ENCODE assay signal across 28 cellular contexts in genomic region chr11:60125962-60126585, GRCh38. TPM values are rescaled to one million over a fixed set of nuclear protein-coding genes. Genes with fewer than 3 reads are reported as not detected.
DNase-seq lines count a peak whose midpoint lies in the region; ATAC-seq, FAIRE-seq and TF ChIP-seq lines count a peak whose summit lies in the region.
"Had no signal": no experiment of that assay in that cellular context is flagged by ENCODE, and none has a peak within 500 bp of the region (broad histone marks: within the 10 kb centered on the region; RNA-seq: fewer than 3 reads in every experiment).

No MANE protein-coding gene starts in this region.

- DNase-seq in ELR (ENCODE audit: low read depth) (peak; percentile 79), PC-3 (peak; percentile 98), endothelial cell of umbilical vein (ENCODE audit: low read depth, low spot score) (peak; percentile 36), mucosa of descending colon (no peak), COR-L47 (lab: John Stamatoyannopoulos, UW) (no peak)
- DNase-seq: activated CD4-positive, alpha-beta T cell treated with anti-CD3 and anti-CD28 coated beads, Interleukin-2, amount 50 U/mL, for 48 hours; activated naive CD4-positive, alpha-beta T cell treated with anti-CD3 and anti-CD28 coated beads, Interleukin-2, amount 50 U/mL, for 16 hours; amniotic stem cell; effector CD4-positive, alpha-beta T cell; foreskin fibroblast; GDM1; H7; KG1; left ventricle myocardium inferior; naive B cell; NCI-H1436; psoas muscle; SHP77 treated with DMSO at 0.1 percent for 48 hours; stimulated activated CD4-positive, alpha-beta T cell treated with anti-CD3 and anti-CD28 coated beads, Interleukin-15, amount 100 ng/mL, for 24 hours; stimulated activated naive CD4-positive, alpha-beta T cell; uterus had no signal

- no peak for FAIRE-seq in endothelial cell of umbilical vein (lab: Jason Lieb, UNC)
- FAIRE-seq: GM19239 had no signal

- no peaks in the 10 kb centered on the region for H3K79me2 ChIP-seq in PC-3 (ENCODE audit: low read length)
- no peaks in the 10 kb centered on the region for H3K79me2 ChIP-seq in endothelial cell of umbilical vein (ENCODE audit: control insufficient read depth, insufficient read depth, low read length)

- H3K9me1 ChIP-seq in endothelial cell of umbilical vein (replicated peaks; ENCODE audit: control insufficient read depth, extremely low read depth, insufficient read depth, low read length): no peaks in the 10 kb centered on the region

- H4K20me1 ChIP-seq in PC-3 (ENCODE audit: low read length) (no peaks in the 10 kb centered on the region), endothelial cell of umbilical vein (replicated peaks; ENCODE audit: control insufficient read depth, extremely low read depth, insufficient read depth, low read length) (no peaks in the 10 kb centered on the region)

- CTCF ChIA-PET in PC-3 (lab: Charles Lee) (no interaction called here), endothelial cell of umbilical vein (lab: Charles Lee) (interaction anchor here (1.3 kb wide), 1 partner anchor 43 kb away, joined by 4 read pairs; no protein-coding TSS in a partner anchor)

- no peak for TF ChIP-seq POLR2A in endothelial cell of umbilical vein (IDR thresholded peaks at IDR 0.05; ENCODE audit: low read depth, low read length)

- no peaks in the 10 kb centered on the region for H3F3A ChIP-seq in PC-3 (ENCODE audit: low read length, unreplicated experiment)

- BruUV-seq in PC-3 (replicated peaks; lab: Mats Ljungman, UMichigan) (no TSS peak), endothelial cell of umbilical vein (replicated peaks; lab: Mats Ljungman, UMichigan) (no TSS peak)

- H3K27ac ChIP-seq in PC-3 (ENCODE audit: low read length) (peak overlapping the region; percentile 93), endothelial cell of umbilical vein (ENCODE audit: insufficient read depth, low read depth, low read length) (no peak overlapping the region)
- H3K27ac ChIP-seq: left ventricle myocardium inferior, psoas muscle had no signal

- TF ChIP-seq CTCF in PC-3 (conservative IDR thresholded peaks at IDR 0.05; ENCODE audit: low read depth, low read length): no peak
- TF ChIP-seq CTCF in endothelial cell of umbilical vein (IDR thresholded peaks at IDR 0.05; ENCODE audit: extremely low read depth in 1 of 2, insufficient read depth in 1 of 2, low read depth in 1 of 2, low read length in 2 of 2): no peak
- no peak for TF ChIP-seq CTCF in mucosa of descending colon (IDR thresholded peaks at IDR 0.05)

- H3K4me1 ChIP-seq in PC-3 (ENCODE audit: insufficient read depth, low read length) (peaks cover 37% of the 10 kb centered on the region), endothelial cell of umbilical vein (ENCODE audit: control insufficient read depth, extremely low read depth, insufficient read depth, low read length) (peaks cover 24% of the 10 kb centered on the region), mucosa of descending colon (ENCODE audit: low read depth) (no peaks in the 10 kb centered on the region)
- H3K4me1 ChIP-seq: left ventricle myocardium inferior, psoas muscle, uterus had no signal

- H3K9me3 ChIP-seq in PC-3 (ENCODE audit: low read length) (no peaks in the 10 kb centered on the region), endothelial cell of umbilical vein (replicated peaks; ENCODE audit: control insufficient read depth, insufficient read depth, low read length) (no peaks in the 10 kb centered on the region), mucosa of descending colon (no peaks in the 10 kb centered on the region)
- H3K9me3 ChIP-seq: left ventricle myocardium inferior, psoas muscle, uterus had no signal

- no peaks in the 10 kb centered on the region for H3K9me2 ChIP-seq in PC-3 (replicated peaks; ENCODE audit: low read length)

- ATAC-seq in PC-3 (peak; percentile 38), mucosa of descending colon (peak; percentile 45), HG02610 (IDR thresholded peaks at IDR 0.05; ENCODE audit: unreplicated experiment) (no peak), GM18861 (IDR thresholded peaks at IDR 0.05; ENCODE audit: unreplicated experiment) (no peak), GM21723 (IDR thresholded peaks at IDR 0.05; ENCODE audit: unreplicated experiment) (no peak)
- ATAC-seq: esophagus mucosa, psoas muscle had no signal

- POLR2A ChIA-PET in PC-3 (lab: Charles Lee; ENCODE audit: unreplicated experiment) (no interaction called here), endothelial cell of umbilical vein (lab: Charles Lee) (no interaction called here)

- intact Hi-C loops in PC-3 (cut with micrococcal nuclease): no loop called here
- intact Hi-C loops in endothelial cell of umbilical vein (cut with micrococcal nuclease): loop anchor here (2.0 kb wide), 1 partner anchor 25 kb away; no protein-coding TSS in a partner anchor
- intact Hi-C loops in mucosa of descending colon (cut with DNase I, micrococcal nuclease): no loop called here

- H3K4me2 ChIP-seq in PC-3 (ENCODE audit: low read length): peak overlapping the region; percentile 65
- H3K4me2 ChIP-seq in endothelial cell of umbilical vein (ENCODE audit: insufficient read depth, low read length): no peak overlapping the region

- H3K4me3 ChIP-seq in PC-3 (ENCODE audit: low read length) (no peak overlapping the region), endothelial cell of umbilical vein (replicated peaks in 1 of 3; ENCODE audit: insufficient read depth in 1 of 3, low read depth in 1 of 3, low read length in 3 of 3) (no peak overlapping the region), mucosa of descending colon (no peak overlapping the region)
- H3K4me3 ChIP-seq: left ventricle myocardium inferior, psoas muscle, uterus had no signal

- H3K27me3 ChIP-seq in PC-3 (ENCODE audit: low read length): no peaks in the 10 kb centered on the region
- H3K27me3 ChIP-seq in endothelial cell of umbilical vein (ENCODE audit: control insufficient read depth in 2 of 2, insufficient read depth in 2 of 2, low read length in 2 of 2): no peaks in the 10 kb centered on the region
- H3K27me3 ChIP-seq: uterus had no signal

- dilution Hi-C loops in endothelial cell of umbilical vein (cut with MboI; ENCODE audit: extremely low pct_ligation_motif_present, low sequenced_read_pairs): no loop called here

- H3K9ac ChIP-seq in PC-3 (ENCODE audit: low read length) (peak overlapping the region; percentile 74), endothelial cell of umbilical vein (replicated peaks; ENCODE audit: extremely low read depth, insufficient read depth, low read length) (no peak overlapping the region)

- H3K36me3 ChIP-seq in PC-3 (ENCODE audit: low read depth, low read length): no peaks in the 10 kb centered on the region
- H3K36me3 ChIP-seq in endothelial cell of umbilical vein (ENCODE audit: control insufficient read depth in 2 of 2, extremely low read depth in 1 of 2, insufficient read depth in 2 of 2, low read length in 2 of 2): no peaks in the 10 kb centered on the region
- no peaks in the 10 kb centered on the region for H3K36me3 ChIP-seq in mucosa of descending colon (ENCODE audit: low read depth)
- H3K36me3 ChIP-seq: left ventricle myocardium inferior, uterus had no signal

- H2AFZ ChIP-seq in PC-3 (ENCODE audit: low read length) (no peak overlapping the region), endothelial cell of umbilical vein (ENCODE audit: low read depth, low read length) (no peak overlapping the region)

TF ChIP-seq in endothelial cell of umbilical vein, 7 proteins besides CTCF, POLR2A, EP300 and RAD21:
- TF ChIP-seq POLR2AphosphoS5 (IDR thresholded peaks at IDR 0.05; ENCODE audit: insufficient read depth, low read depth, low read length) (no peak), GATA2 (IDR thresholded peaks at IDR 0.05; ENCODE audit: insufficient read depth, insufficient read length, low read depth, low read length) (no peak), EZH2 (IDR thresholded peaks at IDR 0.05; ENCODE audit: borderline replicate concordance, low read depth, low read length, severe bottlenecking) (no peak), FOS (IDR thresholded peaks at IDR 0.05; ENCODE audit: borderline replicate concordance, insufficient read depth, low read length) (no peak), MYC (IDR thresholded peaks at IDR 0.05; ENCODE audit: low read depth, low read length) (no peak), JUN (IDR thresholded peaks at IDR 0.05; ENCODE audit: borderline replicate concordance, insufficient read depth, insufficient read length, low read depth) (no peak), MAX (IDR thresholded peaks at IDR 0.05; ENCODE audit: insufficient read depth, insufficient read length) (no peak)

RNA-seq across cellular contexts. Expression of gene MS4A2, which starts 37.6 kb away (rescaled TPM):
- total RNA-seq in PC-3 (2014; rRNA removed) (not detected in 2 replicates), endothelial cell of umbilical vein (not detected in 2 replicates), mucosa of descending colon (1 to 10 TPM in 2 of 3 donors, under 1 TPM in 1; 0.90 to 4.1 (median 3.5) TPM)
- polyA plus RNA-seq in endothelial cell of umbilical vein: not detected in 2 replicates
- polyA plus RNA-seq in endothelial cell of umbilical vein (2011; cell fraction: cytosol; rRNA removed): not detected in 2 replicates
- 0.08 and 0.18 TPM in 2 replicates for polyA plus RNA-seq in endothelial cell of umbilical vein (2011; cell fraction: nucleus; rRNA removed)
- polyA plus RNA-seq in endothelial cell of umbilical vein (2012): 0.21 and 0.40 TPM in 2 replicates
- polyA minus RNA-seq in endothelial cell of umbilical vein: not detected in 2 replicates
- not detected for polyA minus RNA-seq in endothelial cell of umbilical vein (2011; cell fraction: cytosol; rRNA and poly(A)+ RNA removed)
- not detected in 2 replicates for polyA minus RNA-seq in endothelial cell of umbilical vein (2011; cell fraction: nucleus; rRNA and poly(A)+ RNA removed)
- total RNA-seq: activated T-helper 1 cell treated with anti-CD3 and anti-CD28 coated beads, Interleukin-12 subunit alpha, Interleukin-12 subunit beta, Interleukin-2, Interleukin-4 antibody, amounts not matched to agents 30 ng/mL and 10 ng/mL and 1 ng/mL, durations not matched to agents 14 hours and 24 hours and 36 hours; H7; temporal lobe had no signal

RNA-seq across cellular contexts. Expression of gene MS4A6A, which starts 56.8 kb away (rescaled TPM):
- total RNA-seq in PC-3 (2014; rRNA removed) (not detected in 2 replicates), endothelial cell of umbilical vein (2.7 and 2.9 TPM in 2 replicates), mucosa of descending colon (10 to 100 TPM; 21.0 to 87.2 (median 85.8) TPM)
- polyA plus RNA-seq in endothelial cell of umbilical vein: 4.8 and 5.0 TPM in 2 replicates
- polyA plus RNA-seq in endothelial cell of umbilical vein (2011; cell fraction: cytosol; rRNA removed): 3.4 and 4.2 TPM in 2 replicates
- 7.7 and 8.5 TPM in 2 replicates for polyA plus RNA-seq in endothelial cell of umbilical vein (2011; cell fraction: nucleus; rRNA removed)
- 5.8 and 86.9 TPM in 2 replicates for polyA plus RNA-seq in endothelial cell of umbilical vein (2012)
- polyA minus RNA-seq in endothelial cell of umbilical vein: 4.1 and 6.6 TPM in 2 replicates
- polyA minus RNA-seq in endothelial cell of umbilical vein (2011; cell fraction: cytosol; rRNA and poly(A)+ RNA removed): not detected
- 2.4 and 7.1 TPM in 2 replicates for polyA minus RNA-seq in endothelial cell of umbilical vein (2011; cell fraction: nucleus; rRNA and poly(A)+ RNA removed)
- total RNA-seq: activated T-helper 1 cell treated with anti-CD3 and anti-CD28 coated beads, Interleukin-12 subunit alpha, Interleukin-12 subunit beta, Interleukin-2, Interleukin-4 antibody, amounts not matched to agents 30 ng/mL and 10 ng/mL and 1 ng/mL, durations not matched to agents 14 hours and 24 hours and 36 hours; H7 had no signal

Comparison
In these comparisons a context has a peak if more than half of its experiments do, and no peak if none do; other contexts are left out.
1. DNase-seq: peak in ELR (single experiment), PC-3 (single experiment) and endothelial cell of umbilical vein (single experiment); none in mucosa of descending colon (0 of 3) and COR-L47 (single experiment).
2. ATAC-seq: peak in PC-3 (single experiment) and mucosa of descending colon (single experiment); none in HG02610 (single experiment), GM18861 (single experiment) and GM21723 (single experiment).